ENCODE assay signal across 9 cellular contexts in the genomic region with DNA sequence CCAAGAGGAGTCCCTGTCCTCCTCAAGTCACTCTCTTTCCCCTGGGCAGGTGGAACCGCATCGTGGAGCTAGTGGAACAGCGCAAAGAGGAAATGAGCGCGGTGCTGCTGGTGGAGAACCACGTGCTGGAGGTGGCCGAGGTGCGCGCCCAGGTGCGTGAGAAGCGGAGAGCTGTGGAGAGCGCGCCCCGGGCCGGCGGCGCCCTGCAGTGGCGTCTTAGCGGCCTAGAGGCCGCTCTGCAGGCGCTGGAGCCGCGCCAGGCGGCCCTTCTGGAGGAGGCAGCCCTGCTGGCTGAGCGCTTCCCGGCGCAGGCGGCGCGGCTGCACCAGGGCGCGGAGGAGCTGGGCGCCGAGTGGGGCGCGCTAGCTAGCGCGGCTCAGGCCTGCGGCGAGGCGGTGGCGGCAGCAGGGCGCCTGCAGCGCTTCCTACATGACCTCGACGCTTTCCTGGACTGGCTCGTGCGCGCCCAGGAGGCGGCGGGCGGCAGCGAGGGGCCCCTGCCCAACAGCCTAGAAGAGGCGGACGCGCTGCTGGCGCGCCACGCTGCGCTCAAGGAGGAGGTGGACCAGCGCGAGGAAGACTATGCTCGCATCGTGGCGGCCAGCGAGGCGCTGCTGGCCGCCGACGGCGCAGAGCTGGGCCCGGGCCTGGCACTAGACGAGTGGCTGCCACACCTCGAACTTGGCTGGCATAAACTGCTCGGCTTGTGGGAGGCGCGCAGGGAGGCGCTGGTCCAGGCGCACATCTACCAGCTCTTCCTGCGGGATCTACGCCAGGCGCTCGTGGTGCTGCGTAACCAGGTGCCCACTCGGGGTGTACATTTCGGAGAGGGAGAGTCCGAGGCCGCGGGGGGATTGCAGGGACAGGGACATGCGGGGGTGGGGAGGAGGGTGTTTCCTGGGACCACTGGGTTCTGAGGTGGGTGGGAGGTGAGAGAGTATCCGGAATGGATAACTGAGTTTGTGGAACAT. TPM values are rescaled to one million over a fixed set of nuclear protein-coding genes. Genes with fewer than 3 reads are reported as not detected.
DNase-seq lines count a peak whose midpoint lies in the region; ATAC-seq, FAIRE-seq and TF ChIP-seq lines count a peak whose summit lies in the region.
"Had no signal": no experiment of that assay in that cellular context is flagged by ENCODE, and none has a peak within 500 bp of the region (broad histone marks: within the 10 kb centered on the region; RNA-seq: fewer than 3 reads in every experiment).

No MANE protein-coding gene starts in this region.

- peak in 1 of 2 experiments; percentile 52 for DNase-seq in Caco-2
- peak in 70 of 76 experiments; percentile 25 to 87 (median 73) for DNase-seq in HUDEP-2 (lab: John Stamatoyannopoulos, UW; ENCODE audit: unreplicated experiment in 76 of 76)
- peak; percentile 10 for DNase-seq in brain microvascular endothelial cell
- DNase-seq in HepG2 (ENCODE audit: low spot score): no peak
- no peak for DNase-seq in sigmoid colon
- DNase-seq in ascending aorta (ENCODE audit: low spot score in 2 of 2): no peak
- no peak for DNase-seq in medulla oblongata (ENCODE audit: extremely low spot score)
- DNase-seq: KG1 had no signal

- H4K20me1 ChIP-seq in HepG2 (ENCODE audit: insufficient read depth, low read length): no peaks in the 10 kb centered on the region

- no peaks in the 10 kb centered on the region for H3K27me3 ChIP-seq in Caco-2 (replicated peaks; ENCODE audit: control insufficient read depth, insufficient read depth, low read length)
- peaks cover 6% of the 10 kb centered on the region for H3K27me3 ChIP-seq in brain microvascular endothelial cell (replicated peaks)
- no peaks in the 10 kb centered on the region; a peak in 2 of 5 replicates for H3K27me3 ChIP-seq in HepG2 (ENCODE audit: control insufficient read depth in 1 of 2, insufficient read depth in 2 of 2, low read length in 2 of 2)
- peaks cover 5 to 52% (median 12%) of the 10 kb centered on the region in 3 donors for H3K27me3 ChIP-seq in sigmoid colon
- peaks cover 5% of the 10 kb centered on the region for H3K27me3 ChIP-seq in ascending aorta

- no peaks in the 10 kb centered on the region for H3K9me3 Mint-ChIP-seq in Caco-2 (ENCODE audit: unreplicated experiment)

- no peak for FAIRE-seq in HepG2 (lab: Jason Lieb, UNC)

- TF ChIP-seq EP300 in HepG2 (IDR thresholded peaks at IDR 0.05; ENCODE audit: low read depth in 2 of 2, low read length in 2 of 2) (no peak), HepG2 (CRISPR knock-in tag; IDR thresholded peaks at IDR 0.05; ENCODE audit: borderline replicate concordance) (no peak), sigmoid colon (IDR thresholded peaks at IDR 0.05) (no peak)

- ATAC-seq in HepG2 (peak; percentile 50), GM18505 (IDR thresholded peaks at IDR 0.05; ENCODE audit: unreplicated experiment) (no peak)

- H3K36me3 ChIP-seq in Caco-2 (ENCODE audit: control insufficient read depth, insufficient read depth, low read length): no peaks in the 10 kb centered on the region
- no peaks in the 10 kb centered on the region for H3K36me3 ChIP-seq in brain microvascular endothelial cell (replicated peaks)
- H3K36me3 ChIP-seq in HepG2 (replicated peaks in 1 of 2; ENCODE audit: control insufficient read depth in 1 of 2, insufficient read depth in 2 of 2, low read length in 2 of 2): no peaks in the 10 kb centered on the region
- no peaks in the 10 kb centered on the region for H3K36me3 ChIP-seq in sigmoid colon
- no peaks in the 10 kb centered on the region for H3K36me3 ChIP-seq in ascending aorta

- TF ChIP-seq CTCF in Caco-2 (IDR thresholded peaks at IDR 0.05; ENCODE audit: insufficient read depth in 1 of 2, low read depth in 1 of 2, low read length in 1 of 2, severe bottlenecking in 1 of 2, unreplicated experiment in 1 of 2): no peak
- TF ChIP-seq CTCF in brain microvascular endothelial cell (IDR thresholded peaks at IDR 0.05; ENCODE audit: low read depth, low read length, missing control alignments): no peak
- TF ChIP-seq CTCF in HepG2 (CRISPR knock-in tag; IDR thresholded peaks at IDR 0.05): 0 out of 2 replicates have a peak, but pooled peaks have one; percentile 5
- no peak for TF ChIP-seq CTCF in sigmoid colon (IDR thresholded peaks at IDR 0.05)
- no peak for TF ChIP-seq CTCF in ascending aorta (IDR thresholded peaks at IDR 0.05)

- H3K4me2 ChIP-seq in HepG2 (ENCODE audit: low read depth, low read length): no peak overlapping the region

- H3K9me3 ChIP-seq in Caco-2: no peaks in the 10 kb centered on the region; the same call in 1 of the 2 replicates
- no peaks in the 10 kb centered on the region for H3K9me3 ChIP-seq in HepG2 (ENCODE audit: low read length)
- H3K9me3 ChIP-seq in sigmoid colon: no peaks in the 10 kb centered on the region
- no peaks in the 10 kb centered on the region for H3K9me3 ChIP-seq in ascending aorta

- WGBS in HepG2 (ENCODE audit: low lambda C conversion rate): 31% methylated on average over 16 of the region's 91 CpGs
- WGBS in sigmoid colon, 2 donors: 12 to 15% methylated on average over 91 of the region's 91 CpGs

- POLR2A ChIA-PET in Caco-2 (lab: Charles Lee) (no interaction called here), HepG2 (lab: Yijun Ruan, JAX) (no interaction called here)

- no peak for TF ChIP-seq RAD21 in HepG2 (CRISPR knock-in tag; IDR thresholded peaks at IDR 0.05)

- peaks cover 7% of the 10 kb centered on the region for H3K27me3 Mint-ChIP-seq in Caco-2 (ENCODE audit: insufficient read depth, unreplicated experiment)

- intact Hi-C loops in Caco-2 (cut with micrococcal nuclease; ENCODE audit: unreplicated experiment) (no loop called here), HepG2 (cut with micrococcal nuclease; ENCODE audit: unreplicated experiment) (loop anchor here (10.0 kb wide), 2 partner anchors 55 to 215 kb away; a partner anchor contains a TSS), sigmoid colon (cut with DNase I) (loop anchor here (10.0 kb wide), 1 partner anchor 215 kb away; no protein-coding TSS in a partner anchor), ascending aorta (cut with DNase I) (no loop called here)

- peak overlapping the region; percentile 64 for H3K4me3 Mint-ChIP-seq in Caco-2 (ENCODE audit: unreplicated experiment)

- in situ Hi-C loops in brain microvascular endothelial cell (cut with HindIII; ENCODE audit: low pct_ligation_motif_present, low sequenced_read_pairs): no loop called here
- in situ Hi-C loops in HepG2 (cut with HindIII; ENCODE audit: extremely low pct_ligation_motif_present, low pct_unique_long_range_greater_than_20kb): no loop called here

- H3K9ac ChIP-seq in HepG2 (ENCODE audit: insufficient read depth, low read depth, low read length): no peak overlapping the region

- no peak overlapping the region for H2AFZ ChIP-seq in HepG2 (ENCODE audit: low read length)

- CTCF ChIA-PET in Caco-2 (lab: Charles Lee): interaction anchor here (0.9 kb wide), 1 partner anchor 55 kb away, joined by 5 read pairs; no protein-coding TSS in a partner anchor
- CTCF ChIA-PET in HepG2 (lab: Yijun Ruan, JAX; ENCODE audit: low intra/inter-chr PET ratio, low total read pairs): no interaction called here

- H3K4me3 ChIP-seq in Caco-2 (ENCODE audit: low read depth, low read length): no peak overlapping the region
- no peak overlapping the region for H3K4me3 ChIP-seq in brain microvascular endothelial cell (ENCODE audit: low read depth, low read length)
- H3K4me3 ChIP-seq in HepG2 (replicated peaks in 1 of 3; ENCODE audit: insufficient read depth in 1 of 3, low read depth in 2 of 3, low read length in 3 of 3): no peak overlapping the region
- no peak overlapping the region for H3K4me3 ChIP-seq in sigmoid colon
- no peak overlapping the region for H3K4me3 ChIP-seq in ascending aorta

- no peaks in the 10 kb centered on the region for H3K79me2 ChIP-seq in HepG2 (ENCODE audit: insufficient read depth, low read length)

- no peaks in the 10 kb centered on the region for H3K36me3 Mint-ChIP-seq in Caco-2 (ENCODE audit: insufficient read depth, unreplicated experiment)

- no peak overlapping the region for H3K27ac Mint-ChIP-seq in Caco-2 (ENCODE audit: unreplicated experiment)

- H3K27ac ChIP-seq in brain microvascular endothelial cell (no peak overlapping the region), HepG2 (ENCODE audit: extremely low read length, insufficient read depth, low read length) (no peak overlapping the region), sigmoid colon (no peak overlapping the region), ascending aorta (no peak overlapping the region)

- 0 out of 2 replicates have a peak, but pooled peaks cover 6% of the 10 kb centered on the region for H3K4me1 ChIP-seq in Caco-2
- peaks cover 11% of the 10 kb centered on the region; the same call in 1 of the 2 replicates for H3K4me1 ChIP-seq in HepG2 (ENCODE audit: insufficient read depth, low read length)
- peaks cover 0 to 7% (median 7%) of the 10 kb centered on the region in 4 donors for H3K4me1 ChIP-seq in sigmoid colon
- H3K4me1 ChIP-seq in ascending aorta: no peaks in the 10 kb centered on the region

- H3K4me1 Mint-ChIP-seq in Caco-2 (ENCODE audit: low read depth, unreplicated experiment): no peaks in the 10 kb centered on the region

- TF ChIP-seq POLR2A in HepG2 (IDR thresholded peaks at IDR 0.05; ENCODE audit: insufficient read depth in 1 of 2, low read depth in 2 of 2, low read length in 2 of 2) (no peak), sigmoid colon (IDR thresholded peaks at IDR 0.05) (no peak), GM18505 (IDR thresholded peaks at IDR 0.05; ENCODE audit: borderline replicate concordance, extremely low read depth, insufficient read depth, insufficient read length) (no peak)

- no TSS peak for BruUV-seq in Caco-2 (replicated peaks; lab: Mats Ljungman, UMichigan)
- no TSS peak for BruUV-seq in HepG2 (replicated peaks; lab: Mats Ljungman, UMichigan)

RNA-seq across cellular contexts. Expression of a gene that starts 52.8 kb away (rescaled TPM):
- total RNA-seq in Caco-2 (2022): 0.82 and 0.97 TPM in 2 replicates
- 0.11 TPM in 1 of 2 replicates, not detected in the other for total RNA-seq in HepG2 (2016; rRNA removed; fragmentation: Illumina TruSeq; extraction: Trizol)
- not detected in 2 replicates for total RNA-seq in HepG2 (2016; cell fraction: cytosol; rRNA removed; fragmentation: Illumina TruSeq; extraction: Trizol; ENCODE audit: low read depth)
- not detected in 2 replicates for total RNA-seq in HepG2 (2016; cell fraction: insoluble cytoplasmic fraction; rRNA removed; fragmentation: Illumina TruSeq; extraction: Trizol)
- total RNA-seq in HepG2 (2016; cell fraction: membrane; rRNA removed; fragmentation: Illumina TruSeq; extraction: Trizol): not detected in 2 replicates
- total RNA-seq in HepG2 (2016; cell fraction: nucleus; rRNA removed; fragmentation: Illumina TruSeq; extraction: Trizol): not detected in 2 replicates
- 0.08 and 0.11 TPM in 2 replicates for polyA plus RNA-seq in HepG2 (2011; rRNA removed)
- 0.04 and 0.11 TPM in 2 replicates for polyA plus RNA-seq in HepG2 (2011; cell fraction: cytosol; rRNA removed)
- 0.26 and 0.29 TPM in 2 replicates for polyA plus RNA-seq in HepG2 (2011; cell fraction: nucleus; rRNA removed)
- polyA plus RNA-seq in HepG2 (2012): 0.11 TPM in 2 replicates
- polyA plus RNA-seq in HepG2 (2016; cell fraction: cytosol; fragmentation: Illumina TruSeq; extraction: Trizol; ENCODE audit: low read depth): not detected in 2 replicates
- polyA plus RNA-seq in HepG2 (2016; cell fraction: insoluble cytoplasmic fraction; fragmentation: Illumina TruSeq; extraction: Trizol; ENCODE audit: low read depth): not detected in 2 replicates
- not detected in 2 replicates for polyA plus RNA-seq in HepG2 (2016; cell fraction: membrane; fragmentation: Illumina TruSeq; extraction: Trizol; ENCODE audit: low read depth)
- polyA plus RNA-seq in HepG2 (2016; cell fraction: nucleus; fragmentation: Illumina TruSeq; extraction: Trizol; ENCODE audit: insufficient read depth, low read depth): not detected in 2 replicates
- polyA minus RNA-seq in HepG2 (2011; rRNA and poly(A)+ RNA removed; ENCODE audit: low replicate concordance): 0.30 and 1.5 TPM in 2 replicates
- polyA minus RNA-seq in HepG2 (2011; cell fraction: cytosol; rRNA and poly(A)+ RNA removed): not detected in 2 replicates
- not detected in 2 replicates for polyA minus RNA-seq in HepG2 (2011; cell fraction: nucleus; rRNA and poly(A)+ RNA removed)
- total RNA-seq in sigmoid colon: 1 to 10 TPM in 3 of 4 donors, under 1 TPM in 1; 0.99 to 5.0 (median 2.7) TPM
- polyA plus RNA-seq in sigmoid colon: 1 to 10 TPM in 1 of 3 donors, under 1 TPM in 1, not detected in 1; 0.23 to 1.3 TPM
- total RNA-seq in ascending aorta: 0.43 TPM

RNA-seq across cellular contexts. Expression of a gene that starts 54.1 kb away (rescaled TPM):
- total RNA-seq in Caco-2 (2022): 75.2 and 101 TPM in 2 replicates
- total RNA-seq in HepG2 (2016; rRNA removed; fragmentation: Illumina TruSeq; extraction: Trizol): 25.9 and 32.7 TPM in 2 replicates
- 8.2 and 10.9 TPM in 2 replicates for total RNA-seq in HepG2 (2016; cell fraction: cytosol; rRNA removed; fragmentation: Illumina TruSeq; extraction: Trizol; ENCODE audit: low read depth)
- 28.3 and 39.1 TPM in 2 replicates for total RNA-seq in HepG2 (2016; cell fraction: insoluble cytoplasmic fraction; rRNA removed; fragmentation: Illumina TruSeq; extraction: Trizol)
- total RNA-seq in HepG2 (2016; cell fraction: membrane; rRNA removed; fragmentation: Illumina TruSeq; extraction: Trizol): 7.6 and 7.9 TPM in 2 replicates
- total RNA-seq in HepG2 (2016; cell fraction: nucleus; rRNA removed; fragmentation: Illumina TruSeq; extraction: Trizol): 9.9 and 11.1 TPM in 2 replicates
- polyA plus RNA-seq in HepG2 (2011; rRNA removed): 51.4 and 75.9 TPM in 2 replicates
- 66.0 and 107 TPM in 2 replicates for polyA plus RNA-seq in HepG2 (2011; cell fraction: cytosol; rRNA removed)
- polyA plus RNA-seq in HepG2 (2011; cell fraction: nucleus; rRNA removed): 44.9 and 46.6 TPM in 2 replicates
- polyA plus RNA-seq in HepG2 (2012): 39.5 and 39.8 TPM in 2 replicates
- polyA plus RNA-seq in HepG2 (2016; cell fraction: cytosol; fragmentation: Illumina TruSeq; extraction: Trizol; ENCODE audit: low read depth): 10.5 and 11.4 TPM in 2 replicates
- 31.5 and 40.3 TPM in 2 replicates for polyA plus RNA-seq in HepG2 (2016; cell fraction: insoluble cytoplasmic fraction; fragmentation: Illumina TruSeq; extraction: Trizol; ENCODE audit: low read depth)
- polyA plus RNA-seq in HepG2 (2016; cell fraction: membrane; fragmentation: Illumina TruSeq; extraction: Trizol; ENCODE audit: low read depth): 6.6 and 8.8 TPM in 2 replicates
- 18.0 and 18.8 TPM in 2 replicates for polyA plus RNA-seq in HepG2 (2016; cell fraction: nucleus; fragmentation: Illumina TruSeq; extraction: Trizol; ENCODE audit: insufficient read depth, low read depth)
- polyA minus RNA-seq in HepG2 (2011; rRNA and poly(A)+ RNA removed; ENCODE audit: low replicate concordance): 42.8 and 149 TPM in 2 replicates
- 28.8 and 32.2 TPM in 2 replicates for polyA minus RNA-seq in HepG2 (2011; cell fraction: cytosol; rRNA and poly(A)+ RNA removed)
- 6.0 and 10.4 TPM in 2 replicates for polyA minus RNA-seq in HepG2 (2011; cell fraction: nucleus; rRNA and poly(A)+ RNA removed)
- total RNA-seq in sigmoid colon: 100 to 1,000 TPM; 115 to 232 (median 210) TPM
- 100 to 1,000 TPM; 139 to 224 (median 196) TPM for polyA plus RNA-seq in sigmoid colon
- 295 TPM for total RNA-seq in ascending aorta

RNA-seq across cellular contexts. Expression of a gene that starts 57.0 kb away (rescaled TPM):
- total RNA-seq in Caco-2 (2022): 81.6 and 82.6 TPM in 2 replicates
- total RNA-seq in HepG2 (2016; rRNA removed; fragmentation: Illumina TruSeq; extraction: Trizol): 13.8 and 16.2 TPM in 2 replicates
- total RNA-seq in HepG2 (2016; cell fraction: cytosol; rRNA removed; fragmentation: Illumina TruSeq; extraction: Trizol; ENCODE audit: low read depth): 5.3 and 5.6 TPM in 2 replicates
- total RNA-seq in HepG2 (2016; cell fraction: insoluble cytoplasmic fraction; rRNA removed; fragmentation: Illumina TruSeq; extraction: Trizol): 13.0 and 17.7 TPM in 2 replicates
- total RNA-seq in HepG2 (2016; cell fraction: membrane; rRNA removed; fragmentation: Illumina TruSeq; extraction: Trizol): 7.8 and 10.7 TPM in 2 replicates
- 13.0 and 13.3 TPM in 2 replicates for total RNA-seq in HepG2 (2016; cell fraction: nucleus; rRNA removed; fragmentation: Illumina TruSeq; extraction: Trizol)
- polyA plus RNA-seq in HepG2 (2011; rRNA removed): 17.4 and 20.6 TPM in 2 replicates
- polyA plus RNA-seq in HepG2 (2011; cell fraction: cytosol; rRNA removed): 13.3 and 18.5 TPM in 2 replicates
- polyA plus RNA-seq in HepG2 (2011; cell fraction: nucleus; rRNA removed): 67.9 and 84.5 TPM in 2 replicates
- 15.6 and 36.6 TPM in 2 replicates for polyA plus RNA-seq in HepG2 (2012)
- polyA plus RNA-seq in HepG2 (2016; cell fraction: cytosol; fragmentation: Illumina TruSeq; extraction: Trizol; ENCODE audit: low read depth): 7.9 and 8.8 TPM in 2 replicates
- 20.3 and 25.0 TPM in 2 replicates for polyA plus RNA-seq in HepG2 (2016; cell fraction: insoluble cytoplasmic fraction; fragmentation: Illumina TruSeq; extraction: Trizol; ENCODE audit: low read depth)
- polyA plus RNA-seq in HepG2 (2016; cell fraction: membrane; fragmentation: Illumina TruSeq; extraction: Trizol; ENCODE audit: low read depth): 14.5 and 16.5 TPM in 2 replicates
- polyA plus RNA-seq in HepG2 (2016; cell fraction: nucleus; fragmentation: Illumina TruSeq; extraction: Trizol; ENCODE audit: insufficient read depth, low read depth): 34.3 and 43.8 TPM in 2 replicates
- 46.9 and 53.5 TPM in 2 replicates for polyA minus RNA-seq in HepG2 (2011; rRNA and poly(A)+ RNA removed; ENCODE audit: low replicate concordance)
- 25.8 and 30.2 TPM in 2 replicates for polyA minus RNA-seq in HepG2 (2011; cell fraction: cytosol; rRNA and poly(A)+ RNA removed)
- polyA minus RNA-seq in HepG2 (2011; cell fraction: nucleus; rRNA and poly(A)+ RNA removed): 15.2 and 18.8 TPM in 2 replicates
- total RNA-seq in sigmoid colon: 10 to 100 TPM; 15.9 to 36.3 (median 33.8) TPM
- 10 to 100 TPM; 50.2 to 81.0 (median 52.9) TPM for polyA plus RNA-seq in sigmoid colon
- 192 TPM for total RNA-seq in ascending aorta

Comparison
In these comparisons a context has a peak if more than half of its experiments do, and no peak if none do; other contexts are left out.
1. DNase-seq: peak in HUDEP-2 (70 of 76) and brain microvascular endothelial cell (single experiment); none in HepG2 (single experiment), sigmoid colon (single experiment), ascending aorta (0 of 2) and medulla oblongata (single experiment).
2. intact Hi-C loops: an anchor here in HepG2 (10.0 kb wide) and sigmoid colon (10.0 kb wide); none called in Caco-2 and ascending aorta.